Comparison of ENCODE assay signal across 1 cellular context in the genomic region with DNA sequence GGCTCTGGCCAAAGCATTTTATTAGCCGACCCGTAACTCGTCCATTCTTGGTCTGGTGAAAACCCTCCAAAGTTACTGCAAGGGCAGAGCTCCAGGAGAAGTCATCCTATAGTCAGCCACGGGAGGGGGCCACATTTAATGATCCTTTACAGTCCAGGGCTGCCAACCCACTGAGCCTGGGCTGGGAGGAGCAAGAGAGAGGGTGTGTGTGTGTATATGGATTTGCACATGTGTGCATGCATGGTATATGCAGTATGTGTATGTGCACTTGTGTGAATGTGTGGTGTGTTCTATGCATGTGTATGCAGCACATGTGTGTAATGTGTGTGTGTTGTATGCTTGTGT.
TF ChIP-seq lines count a peak whose summit lies in the region.

No MANE protein-coding gene starts in this region.

TF ChIP-seq in H1, 55 proteins besides CTCF, POLR2A, EP300 and RAD21:
- no peak for TF ChIP-seq CHD1 (IDR thresholded peaks at IDR 0.05; ENCODE audit: low read depth, low read length)
- TF ChIP-seq SRF (IDR thresholded peaks at IDR 0.05; ENCODE audit: low read depth, low read length), result no peak
- TF ChIP-seq SIRT6 (IDR thresholded peaks at IDR 0.05; ENCODE audit: low read length), result no peak
- TF ChIP-seq NANOG (IDR thresholded peaks at IDR 0.05; ENCODE audit: insufficient read depth, low read depth, low read length, poor library complexity, severe bottlenecking), result no peak
